In genomic region chr17:77445030-77445907, GRCh38 we compare ENCODE assay signal across 8 cellular contexts.
DNase-seq lines count a peak whose midpoint lies in the region; TF ChIP-seq lines count a peak whose summit lies in the region.

No MANE protein-coding gene starts in this region.

- no peak for TF ChIP-seq CTCF in GM20000 (IDR thresholded peaks at IDR 0.05; ENCODE audit: extremely low read depth, missing control alignments)

- intact Hi-C loops in cardiac septum (cut with DNase I), result no loop called here

- DNase-seq in CD1c-positive myeloid dendritic cell (ENCODE audit: extremely low spot score) (peak; percentile 90), GM20000 (ENCODE audit: low spot score) (peak; percentile 78), NAMALWA (ENCODE audit: low spot score) (peak; percentile 93), cardiac septum (ENCODE audit: low spot score) (peak; percentile 81), NCI-H82 treated with DMSO at 0.1 percent for 48 hours (lab: John Stamatoyannopoulos, UW; ENCODE audit: unreplicated experiment) (no peak), amniotic stem cell (lab: John Stamatoyannopoulos, UW) (no peak)
- peak; percentile 63 to 68 for DNase-seq in activated T-helper 1 cell treated with anti-CD3 and anti-CD28 coated beads, Interleukin-2, amount 50 U/mL, for 16 hours (ENCODE audit: low read depth in 1 of 2, low spot score in 1 of 2)
- peak; percentile 89 for DNase-seq in stimulated activated CD4-positive, alpha-beta T cell treated with anti-CD3 and anti-CD28 coated beads, Interleukin-15, amount 100 ng/mL, for 24 hours

Comparison
In these comparisons a context has a peak if more than half of its experiments do, and no peak if none do; other contexts are left out.
1. DNase-seq: peak in CD1c-positive myeloid dendritic cell (single experiment), GM20000 (single experiment), NAMALWA (single experiment), activated T-helper 1 cell treated with anti-CD3 and anti-CD28 coated beads, Interleukin-2, amount 50 U/mL, for 16 hours (2 of 2), cardiac septum (single experiment) and stimulated activated CD4-positive, alpha-beta T cell treated with anti-CD3 and anti-CD28 coated beads, Interleukin-15, amount 100 ng/mL, for 24 hours (single experiment); none in NCI-H82 treated with DMSO at 0.1 percent for 48 hours (single experiment) and amniotic stem cell (single experiment).